1 cellular context compared by ENCODE assay signal in genomic region chr22:36398602-36399472, GRCh38.
TF ChIP-seq lines count a peak whose summit lies in the region.

No MANE protein-coding gene starts in this region.

TF ChIP-seq in GM23338, 12 proteins besides CTCF, POLR2A, EP300 and RAD21 (continued from another document):
- TF ChIP-seq ZNF462 (CRISPR knock-in tag; IDR thresholded peaks at IDR 0.05) = no peak
- no peak for TF ChIP-seq EZH2 (IDR thresholded peaks at IDR 0.05; ENCODE audit: low read depth, unreplicated experiment)
- no peak for TF ChIP-seq ZNF331 (CRISPR knock-in tag; IDR thresholded peaks at IDR 0.05; ENCODE audit: low read depth)
- TF ChIP-seq NANOG (IDR thresholded peaks at IDR 0.05; ENCODE audit: borderline replicate concordance) = no peak
- no peak for TF ChIP-seq ZNF114 (CRISPR knock-in tag; IDR thresholded peaks at IDR 0.05)
- TF ChIP-seq ETS1 (IDR thresholded peaks at IDR 0.05) = no peak
- no peak for TF ChIP-seq CREB1 (CRISPR knock-in tag; IDR thresholded peaks at IDR 0.05; ENCODE audit: low read depth)
